23 cellular contexts compared by ENCODE assay signal in the genomic region with DNA sequence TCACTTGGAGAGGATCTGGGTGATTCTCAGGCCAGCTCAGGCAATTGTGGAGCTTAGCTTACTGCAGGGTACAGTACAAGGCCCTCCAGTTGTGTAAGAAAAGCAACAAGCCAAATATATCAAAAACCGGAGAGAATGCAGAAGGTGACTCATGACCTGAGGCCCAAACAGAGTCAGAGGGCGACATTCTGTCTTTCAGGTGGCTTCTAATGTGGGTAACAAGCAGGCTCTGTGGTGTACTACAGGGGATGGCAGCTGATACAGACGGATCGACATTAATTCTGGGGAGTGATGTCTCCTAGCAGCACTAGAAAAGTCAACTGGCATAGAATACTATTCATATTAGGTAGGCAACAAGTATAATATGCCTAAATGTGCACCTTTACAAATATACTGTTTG.
DNase-seq lines count a peak whose midpoint lies in the region; TF ChIP-seq lines count a peak whose summit lies in the region.
"Had no signal": no experiment of that assay in that cellular context is flagged by ENCODE, and none has a peak within 500 bp of the region (broad histone marks: within the 10 kb centered on the region; RNA-seq: fewer than 3 reads in every experiment).

No MANE protein-coding gene starts in this region.

- no peaks in the 10 kb centered on the region for H3K36me3 ChIP-seq in prostate gland

- WGBS in prostate gland: 90% methylated on average over 4 of the region's 4 CpGs

- no peaks in the 10 kb centered on the region for H3K9me3 ChIP-seq in prostate gland

- H3K27ac ChIP-seq in VCaP: peak overlapping the region; percentile 29
- H3K27ac ChIP-seq in prostate gland: no peak overlapping the region
- H3K27ac ChIP-seq: 22Rv1, C4-2B, GM23248, RWPE1, SK-N-MC had no signal

- TF ChIP-seq CTCF in VCaP (conservative IDR thresholded peaks at IDR 0.05) (no peak), prostate gland (IDR thresholded peaks at IDR 0.05) (no peak)

- peak; percentile 43 for DNase-seq in DMS53 (lab: John Stamatoyannopoulos, UW)
- DNase-seq in DMS53 treated with DMSO at 0.1 percent for 48 hours (lab: John Stamatoyannopoulos, UW; ENCODE audit: unreplicated experiment): no peak
- peak; percentile 28 for DNase-seq in NCI-H82 (lab: John Stamatoyannopoulos, UW)
- no peak for DNase-seq in NCI-H82 treated with DMSO at 0.1 percent for 48 hours (lab: John Stamatoyannopoulos, UW; ENCODE audit: unreplicated experiment)
- DNase-seq in epidermal melanocyte (ENCODE audit: insufficient read length, low spot score): no peak
- DNase-seq in NK-92 (lab: John Stamatoyannopoulos, UW; ENCODE audit: unreplicated experiment): no peak
- DNase-seq in prostate gland (ENCODE audit: low spot score): no peak
- DNase-seq: CD8-positive, alpha-beta T cell; DMS 273 treated with DMSO at 0.1 percent for 48 hours; GM23248; H7; KBM-7; MV-4-11; NCI-H1694 treated with DMSO at 0.1 percent for 48 hours; NCI-H2081; NCI-H446 treated with DMSO at 0.1 percent for 48 hours; NCI-H774; SIG-M5 had no signal

- H3K4me1 ChIP-seq in prostate gland (replicated peaks): no peaks in the 10 kb centered on the region

- H3K4me3 ChIP-seq in prostate gland: no peak overlapping the region
- H3K4me3 ChIP-seq: GM23248, SK-N-MC had no signal

- TF ChIP-seq POLR2A in prostate gland (IDR thresholded peaks at IDR 0.05): no peak

- intact Hi-C loops in prostate gland (cut with DNase I): no loop called here

- no peaks in the 10 kb centered on the region for H3K27me3 ChIP-seq in prostate gland (replicated peaks; ENCODE audit: insufficient read depth)

Comparison
In these comparisons a context has a peak if more than half of its experiments do, and no peak if none do; other contexts are left out.
1. DNase-seq: peak in DMS53 (single experiment) and NCI-H82 (single experiment); none in DMS53 treated with DMSO at 0.1 percent for 48 hours (single experiment), NCI-H82 treated with DMSO at 0.1 percent for 48 hours (single experiment), epidermal melanocyte (single experiment), NK-92 (single experiment) and prostate gland (single experiment).